ENCODE assay signal across 8 cellular contexts in the genomic region with DNA sequence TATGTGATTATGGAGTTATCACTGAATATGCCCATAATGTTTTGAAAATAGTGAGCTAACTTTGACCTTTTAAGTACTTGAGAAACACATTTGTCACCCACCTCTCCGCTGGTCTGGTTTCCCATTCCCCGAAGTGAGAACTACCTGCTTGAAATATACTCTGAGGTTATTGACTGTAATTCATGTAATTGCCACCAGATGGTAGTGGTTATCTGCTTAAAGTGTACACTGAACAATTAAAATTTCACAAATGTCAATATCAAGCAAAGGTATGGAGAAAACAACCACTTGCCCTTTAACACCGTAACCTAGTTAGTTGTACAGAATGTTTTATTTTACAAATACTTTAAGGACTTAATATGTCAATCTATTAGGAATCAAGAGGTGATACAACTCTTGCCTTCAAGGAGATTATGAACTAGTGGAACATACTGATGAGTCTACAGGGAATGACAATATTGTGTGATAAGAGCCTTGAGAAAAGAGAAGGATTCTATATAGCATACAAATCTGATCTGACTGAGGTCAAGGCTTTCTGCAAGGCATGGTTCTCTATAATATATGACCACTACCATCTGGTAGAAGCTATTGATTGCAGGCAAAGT.
DNase-seq lines count a peak whose midpoint lies in the region; ATAC-seq and TF ChIP-seq lines count a peak whose summit lies in the region.

No MANE protein-coding gene starts in this region.

- H3K27ac ChIP-seq in A673 (ENCODE audit: low read depth, low read length, poor library complexity, severe bottlenecking) (no peak overlapping the region), adrenal gland (no peak overlapping the region)

- intact Hi-C loops in A673 (cut with micrococcal nuclease; ENCODE audit: unreplicated experiment) = no loop called here
- intact Hi-C loops in adrenal gland (cut with DNase I) = no loop called here

- H3K27me3 ChIP-seq in A673 (replicated peaks; ENCODE audit: insufficient read depth, low read depth, low read length, poor library complexity) (no peaks in the 10 kb centered on the region), adrenal gland (no peaks in the 10 kb centered on the region)

- H3K9me3 ChIP-seq in A673 (ENCODE audit: low read depth, low read length, poor library complexity, severe bottlenecking) (no peaks in the 10 kb centered on the region), adrenal gland (replicated peaks in 1 of 3) (no peaks in the 10 kb centered on the region)

- peak; percentile 64 for TF ChIP-seq CTCF in A673 (conservative IDR thresholded peaks at IDR 0.05; ENCODE audit: low read depth, low read length)
- peak; percentile 24 for TF ChIP-seq CTCF in GM13976 (IDR thresholded peaks at IDR 0.05; ENCODE audit: borderline replicate concordance, control extremely low read depth, extremely low read depth, insufficient read depth, missing control alignments)
- TF ChIP-seq CTCF in adrenal gland (IDR thresholded peaks at IDR 0.05) = peak; percentile 56 to 70 (median 59)

- H3K36me3 ChIP-seq in A673 (ENCODE audit: insufficient read depth, low read length, poor library complexity, severe bottlenecking) = no peaks in the 10 kb centered on the region
- H3K36me3 ChIP-seq in adrenal gland (replicated peaks in 1 of 2) = no peaks in the 10 kb centered on the region

- CTCF ChIA-PET in A673 (lab: Charles Lee) = no interaction called here

- peak; percentile 49 for DNase-seq in A673 (ENCODE audit: low spot score)
- peak; percentile 30 for DNase-seq in GM13976 (ENCODE audit: low spot score)
- peak; percentile 64 for DNase-seq in NCI-H1436 treated with DMSO at 0.1 percent for 48 hours (lab: John Stamatoyannopoulos, UW)
- no peak for DNase-seq in adrenal gland
- DNase-seq in kidney glomerular epithelial cell (lab: John Stamatoyannopoulos, UW) = peak; percentile 72
- DNase-seq in activated CD8-positive, alpha-beta memory T cell treated with anti-CD3 and anti-CD28 coated beads for 24 hours = no peak
- DNase-seq in stimulated activated CD4-positive, alpha-beta T cell treated with anti-CD3 and anti-CD28 coated beads, Interleukin-12 subunit alpha, Interleukin-12 subunit beta, amount 100 ng/mL, for 4 hours = no peak

- 23 to 36% (median 31%) methylated on average over 3 of the region's 3 CpGs for WGBS in adrenal gland, 4 donors

- POLR2A ChIA-PET in A673 (lab: Charles Lee; ENCODE audit: low non-redundant PET) = no interaction called here

- no TSS peak for BruUV-seq in A673 (replicated peaks; lab: Mats Ljungman, UMichigan)

- in situ Hi-C loops in GM13976 (cut with MboI; ENCODE audit: low sequenced_read_pairs, unreplicated experiment) = no loop called here

- peak; percentile 81 for ATAC-seq in HG02840 (IDR thresholded peaks at IDR 0.05; ENCODE audit: low FRiP score, unreplicated experiment)

- H3K4me3 ChIP-seq in A673 (ENCODE audit: low read depth, low read length, poor library complexity, severe bottlenecking) (no peak overlapping the region), adrenal gland (no peak overlapping the region)

- TF ChIP-seq POLR2A in adrenal gland (IDR thresholded peaks at IDR 0.05) = no peak

- H3K4me1 ChIP-seq in A673 (ENCODE audit: insufficient read depth, low read length, poor library complexity, severe bottlenecking) (no peaks in the 10 kb centered on the region), adrenal gland (replicated peaks in 1 of 2) (no peaks in the 10 kb centered on the region)

Comparison
In these comparisons a context has a peak if more than half of its experiments do, and no peak if none do; other contexts are left out.
1. DNase-seq: peak in A673 (single experiment), GM13976 (single experiment), NCI-H1436 treated with DMSO at 0.1 percent for 48 hours (single experiment) and kidney glomerular epithelial cell (single experiment); none in adrenal gland (0 of 7), activated CD8-positive, alpha-beta memory T cell treated with anti-CD3 and anti-CD28 coated beads for 24 hours (single experiment) and stimulated activated CD4-positive, alpha-beta T cell treated with anti-CD3 and anti-CD28 coated beads, Interleukin-12 subunit alpha, Interleukin-12 subunit beta, amount 100 ng/mL, for 4 hours (single experiment).
2. Peak in every context shown above with its lines, with median percentiles within 50 percentile points of each other: CTCF ChIP-seq.